8 cellular contexts compared by ENCODE assay signal in genomic region chr10:99685232-99686041, GRCh38. TPM values are rescaled to one million over a fixed set of nuclear protein-coding genes. Genes with fewer than 3 reads are reported as not detected.
DNase-seq lines count a peak whose midpoint lies in the region; ATAC-seq, FAIRE-seq and TF ChIP-seq lines count a peak whose summit lies in the region.

No MANE protein-coding gene starts in this region.

- peaks cover 2 to 7% of the 10 kb centered on the region in 2 donors for H3K4me1 ChIP-seq in kidney (ENCODE audit: control insufficient read depth in 1 of 2, insufficient read depth in 1 of 2, low read depth in 1 of 2, low read length in 2 of 2)

- intact Hi-C loops in kidney (cut with DNase I) = no loop called here

- H3K27me3 Mint-ChIP-seq in HFFc6 (ENCODE audit: insufficient read depth) = peaks cover 2% of the 10 kb centered on the region; the same call in 1 of the 2 replicates
- H3K27me3 Mint-ChIP-seq in chondrocyte (ENCODE audit: low read depth) = no peaks in the 10 kb centered on the region

- no peak overlapping the region for H3K4me3 ChIP-seq in kidney (ENCODE audit: low read length in 2 of 2)

- TF ChIP-seq CTCF in HFFc6 (IDR thresholded peaks at IDR 0.05) = no peak
- no peak for TF ChIP-seq CTCF in kidney (IDR thresholded peaks at IDR 0.05; ENCODE audit: borderline replicate concordance, extremely low read depth, insufficient read depth)
- TF ChIP-seq CTCF in chondrocyte (IDR thresholded peaks at IDR 0.05) = no peak

- peaks cover 0 to 6% of the 10 kb centered on the region in 2 donors for H3K36me3 ChIP-seq in kidney (ENCODE audit: control insufficient read depth in 1 of 2, insufficient read depth in 2 of 2, low read length in 2 of 2)

- in situ Hi-C loops in KBM-7 (cut with MboI; ENCODE audit: low pct_unique_long_range_greater_than_20kb, low sequenced_read_pairs) = no loop called here

- H3K27ac Mint-ChIP-seq in HFFc6 (no peak overlapping the region; the same call in 1 of the 2 replicates), chondrocyte (ENCODE audit: unreplicated experiment) (no peak overlapping the region)

- H3K4me1 Mint-ChIP-seq in HFFc6 (ENCODE audit: low read depth) (peaks cover 65% of the 10 kb centered on the region), chondrocyte (ENCODE audit: low read depth) (peaks cover 4% of the 10 kb centered on the region)

- ATAC-seq in GM21528 (IDR thresholded peaks at IDR 0.05; ENCODE audit: low FRiP score, unreplicated experiment) = peak; percentile 92
- peak; percentile 91 for ATAC-seq in esophagus mucosa

- no peak overlapping the region for H3K4me3 Mint-ChIP-seq in HFFc6
- no peak overlapping the region for H3K4me3 Mint-ChIP-seq in chondrocyte (ENCODE audit: unreplicated experiment)

- H3K27ac ChIP-seq in kidney (ENCODE audit: low read depth in 2 of 2, low read length in 2 of 2) = peak overlapping the region in 1 of 2 donors; percentile 5

- no peaks in the 10 kb centered on the region for H3K9me3 Mint-ChIP-seq in HFFc6
- H3K9me3 Mint-ChIP-seq in chondrocyte (ENCODE audit: low read depth) = no peaks in the 10 kb centered on the region

- FAIRE-seq in kidney (lab: Jason Lieb, UNC) = no peak

- H3K36me3 Mint-ChIP-seq in HFFc6 (ENCODE audit: low read depth) (peaks cover 48% of the 10 kb centered on the region), chondrocyte (ENCODE audit: low read depth) (peaks cover 12% of the 10 kb centered on the region)

- H3K9ac ChIP-seq in kidney (ENCODE audit: low read length in 2 of 2) = no peak overlapping the region

- no peaks in the 10 kb centered on the region for H3K9me3 ChIP-seq in kidney (ENCODE audit: control insufficient read depth in 1 of 2, low read length in 2 of 2)

- DNase-seq in EH (ENCODE audit: low read depth) (peak; percentile 39), KBM-7 (peak; percentile 89), HFFc6 (no peak), kidney (no peak), chondrocyte (ENCODE audit: low spot score) (no peak), NCI-H1048 (lab: John Stamatoyannopoulos, UW) (no peak)

RNA-seq across cellular contexts. Expression of gene ENTPD7, which starts 26.1 kb away (rescaled TPM):
- 16.0 TPM for total RNA-seq in esophagus mucosa
- 10 to 100 TPM; 11.1 to 17.0 (median 13.6) TPM for total RNA-seq in HFFc6 (2021; fragmentation: NEBNext Ultra II Directional; extraction: Animal tissue kit (Norgen Biotek cat#: 25700))
- total RNA-seq in kidney = 16.1 TPM
- 1.4 TPM for polyA plus RNA-seq in kidney (ENCODE audit: insufficient read depth, low read depth, low replicate concordance)
- 28.8 to 32.3 TPM (median 29.5 TPM) in 3 replicates for total RNA-seq in chondrocyte

RNA-seq across cellular contexts. Expression of gene COX15, which starts 46.5 kb away (rescaled TPM):
- total RNA-seq in esophagus mucosa (28.5 TPM), kidney (40.4 TPM), chondrocyte (20.8 to 29.8 TPM (median 21.3 TPM) in 3 replicates)
- total RNA-seq in HFFc6 (2021; fragmentation: NEBNext Ultra II Directional; extraction: Animal tissue kit (Norgen Biotek cat#: 25700)) = 10 to 100 TPM; 36.7 to 42.1 (median 38.7) TPM
- 30.9 TPM for polyA plus RNA-seq in kidney (ENCODE audit: insufficient read depth, low read depth, low replicate concordance)

RNA-seq across cellular contexts. Expression of gene CUTC, which starts 46.6 kb away (rescaled TPM):
- 14.0 TPM for total RNA-seq in esophagus mucosa
- 10 to 100 TPM; 11.2 to 15.2 (median 12.4) TPM for total RNA-seq in HFFc6 (2021; fragmentation: NEBNext Ultra II Directional; extraction: Animal tissue kit (Norgen Biotek cat#: 25700))
- total RNA-seq in kidney = 16.5 TPM
- 19.1 TPM for polyA plus RNA-seq in kidney (ENCODE audit: insufficient read depth, low read depth, low replicate concordance)
- total RNA-seq in chondrocyte = 14.4 to 19.1 TPM (median 14.5 TPM) in 3 replicates

Comparison
In these comparisons a context has a peak if more than half of its experiments do, and no peak if none do; other contexts are left out.
1. DNase-seq: peak in EH (single experiment) and KBM-7 (single experiment); none in HFFc6 (single experiment), kidney (single experiment), chondrocyte (single experiment) and NCI-H1048 (single experiment).